Comparison of ENCODE assay signal across 1 cellular context in the genomic region with DNA sequence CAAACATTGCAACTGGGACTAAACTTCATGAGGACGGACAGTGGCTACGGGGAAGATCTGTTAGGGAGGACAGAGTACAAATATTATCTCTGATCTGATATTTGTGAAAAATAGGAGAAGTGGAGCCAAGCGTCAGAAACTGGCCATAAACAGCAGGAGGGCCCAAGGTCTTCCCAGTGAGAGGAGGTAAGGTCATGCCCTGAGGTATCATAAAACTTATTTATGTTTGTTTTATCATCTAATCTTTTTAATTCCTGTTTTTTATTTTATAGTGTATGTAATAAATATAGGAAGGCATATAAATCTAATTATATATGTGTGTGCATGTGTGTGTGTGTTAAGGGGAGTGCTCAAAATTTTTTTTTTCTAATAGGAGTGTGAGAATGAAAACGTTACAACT.
TF ChIP-seq lines count a peak whose summit lies in the region.

No MANE protein-coding gene starts in this region.

TF ChIP-seq in HEK293, 187 proteins besides CTCF, POLR2A, EP300 and RAD21 (continued from another document):
- TF ChIP-seq PRDM6 (tag by site-specific recombination; IDR thresholded peaks at IDR 0.05) (peak; percentile 89), ZIC2 (tag by site-specific recombination; IDR thresholded peaks at IDR 0.05) (peak; percentile 66), ZNF140 (tag by site-specific recombination; IDR thresholded peaks at IDR 0.05) (no peak), ZNF423 (tag by site-specific recombination; IDR thresholded peaks at IDR 0.05) (0 out of 2 replicates have a peak, but pooled peaks have one; percentile 17), HOXD13 (CRISPR knock-in tag; IDR thresholded peaks at IDR 0.05; ENCODE audit: borderline replicate concordance) (peak; percentile 66; the same call in 1 of the 2 replicates), ZBTB11 (tag by site-specific recombination; conservative IDR thresholded peaks at IDR 0.05; ENCODE audit: low read depth) (peak; percentile 44), ZNF558 (tag by site-specific recombination; IDR thresholded peaks at IDR 0.05) (no peak), KLF16 (tag by site-specific recombination; IDR thresholded peaks at IDR 0.05) (no peak), KLF7 (tag by site-specific recombination; IDR thresholded peaks at IDR 0.05; ENCODE audit: borderline replicate concordance) (no peak), ZNF366 (tag by site-specific recombination; conservative IDR thresholded peaks at IDR 0.05) (0 out of 2 replicates have a peak, but pooled peaks have one; percentile 19), HIC1 (tag by site-specific recombination; IDR thresholded peaks at IDR 0.05) (peak; percentile 66), ZNF398 (tag by site-specific recombination; IDR thresholded peaks at IDR 0.05) (0 out of 2 replicates have a peak, but pooled peaks have one; percentile 8), ZNF791 (tag by site-specific recombination; IDR thresholded peaks at IDR 0.05) (no peak), ZNF677 (tag by site-specific recombination; IDR thresholded peaks at IDR 0.05) (no peak), ZNF530 (tag by site-specific recombination; IDR thresholded peaks at IDR 0.05; ENCODE audit: low read depth) (no peak), ZNF148 (tag by site-specific recombination; IDR thresholded peaks at IDR 0.05; ENCODE audit: borderline replicate concordance) (no peak), GLI2 (tag by site-specific recombination; IDR thresholded peaks at IDR 0.05; ENCODE audit: borderline replicate concordance, low read depth) (peak; percentile 30; the same call in 1 of the 2 replicates), GLIS1 (tag by site-specific recombination; IDR thresholded peaks at IDR 0.05) (peak; percentile 35; the same call in 1 of the 2 replicates), FEZF1 (tag by site-specific recombination; IDR thresholded peaks at IDR 0.05) (peak; percentile 77), ZXDB (tag by site-specific recombination; IDR thresholded peaks at IDR 0.05) (peak; percentile 64), ZNF843 (tag by site-specific recombination; IDR thresholded peaks at IDR 0.05) (peak; percentile 88), IKZF3 (tag by site-specific recombination; IDR thresholded peaks at IDR 0.05) (peak; percentile 66), OSR2 (tag by site-specific recombination; IDR thresholded peaks at IDR 0.05) (peak; percentile 68), TCF7L2 (IDR thresholded peaks at IDR 0.05; ENCODE audit: borderline replicate concordance, low read depth, low read length) (peak; percentile 79; the same call in 1 of the 2 replicates)
- TF ChIP-seq, protein P1, sequence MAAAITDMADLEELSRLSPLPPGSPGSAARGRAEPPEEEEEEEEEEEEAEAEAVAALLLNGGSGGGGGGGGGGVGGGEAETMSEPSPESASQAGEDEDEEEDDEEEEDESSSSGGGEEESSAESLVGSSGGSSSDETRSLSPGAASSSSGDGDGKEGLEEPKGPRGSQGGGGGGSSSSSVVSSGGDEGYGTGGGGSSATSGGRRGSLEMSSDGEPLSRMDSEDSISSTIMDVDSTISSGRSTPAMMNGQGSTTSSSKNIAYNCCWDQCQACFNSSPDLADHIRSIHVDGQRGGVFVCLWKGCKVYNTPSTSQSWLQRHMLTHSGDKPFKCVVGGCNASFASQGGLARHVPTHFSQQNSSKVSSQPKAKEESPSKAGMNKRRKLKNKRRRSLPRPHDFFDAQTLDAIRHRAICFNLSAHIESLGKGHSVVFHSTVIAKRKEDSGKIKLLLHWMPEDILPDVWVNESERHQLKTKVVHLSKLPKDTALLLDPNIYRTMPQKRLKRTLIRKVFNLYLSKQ (tag by site-specific recombination; IDR thresholded peaks at IDR 0.05; ENCODE audit: borderline replicate concordance), result no peak
- TF ChIP-seq, protein P2, sequence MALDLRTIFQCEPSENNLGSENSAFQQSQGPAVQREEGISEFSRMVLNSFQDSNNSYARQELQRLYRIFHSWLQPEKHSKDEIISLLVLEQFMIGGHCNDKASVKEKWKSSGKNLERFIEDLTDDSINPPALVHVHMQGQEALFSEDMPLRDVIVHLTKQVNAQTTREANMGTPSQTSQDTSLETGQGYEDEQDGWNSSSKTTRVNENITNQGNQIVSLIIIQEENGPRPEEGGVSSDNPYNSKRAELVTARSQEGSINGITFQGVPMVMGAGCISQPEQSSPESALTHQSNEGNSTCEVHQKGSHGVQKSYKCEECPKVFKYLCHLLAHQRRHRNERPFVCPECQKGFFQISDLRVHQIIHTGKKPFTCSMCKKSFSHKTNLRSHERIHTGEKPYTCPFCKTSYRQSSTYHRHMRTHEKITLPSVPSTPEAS (tag by site-specific recombination; IDR thresholded peaks at IDR 0.05), result 0 out of 2 replicates have a peak, but pooled peaks have one; percentile 45
- TF ChIP-seq, protein P3, sequence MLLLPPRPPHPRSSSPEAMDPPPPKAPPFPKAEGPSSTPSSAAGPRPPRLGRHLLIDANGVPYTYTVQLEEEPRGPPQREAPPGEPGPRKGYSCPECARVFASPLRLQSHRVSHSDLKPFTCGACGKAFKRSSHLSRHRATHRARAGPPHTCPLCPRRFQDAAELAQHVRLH (tag by site-specific recombination; IDR thresholded peaks at IDR 0.05), result 0 out of 2 replicates have a peak, but pooled peaks have one; percentile 47
- TF ChIP-seq, protein P4, sequence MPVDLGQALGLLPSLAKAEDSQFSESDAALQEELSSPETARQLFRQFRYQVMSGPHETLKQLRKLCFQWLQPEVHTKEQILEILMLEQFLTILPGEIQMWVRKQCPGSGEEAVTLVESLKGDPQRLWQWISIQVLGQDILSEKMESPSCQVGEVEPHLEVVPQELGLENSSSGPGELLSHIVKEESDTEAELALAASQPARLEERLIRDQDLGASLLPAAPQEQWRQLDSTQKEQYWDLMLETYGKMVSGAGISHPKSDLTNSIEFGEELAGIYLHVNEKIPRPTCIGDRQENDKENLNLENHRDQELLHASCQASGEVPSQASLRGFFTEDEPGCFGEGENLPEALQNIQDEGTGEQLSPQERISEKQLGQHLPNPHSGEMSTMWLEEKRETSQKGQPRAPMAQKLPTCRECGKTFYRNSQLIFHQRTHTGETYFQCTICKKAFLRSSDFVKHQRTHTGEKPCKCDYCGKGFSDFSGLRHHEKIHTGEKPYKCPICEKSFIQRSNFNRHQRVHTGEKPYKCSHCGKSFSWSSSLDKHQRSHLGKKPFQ (tag by site-specific recombination; IDR thresholded peaks at IDR 0.05), result peak; percentile 55; the same call in 1 of the 2 replicates
TF ChIP-seq in HEK293: peak in this region for 19.
